ENCODE assay signal across 34 cellular contexts in genomic region chr2:97901862-97902261, GRCh38.
DNase-seq lines count a peak whose midpoint lies in the region; ATAC-seq, FAIRE-seq and TF ChIP-seq lines count a peak whose summit lies in the region.
"Had no signal": no experiment of that assay in that cellular context is flagged by ENCODE, and none has a peak within 500 bp of the region (broad histone marks: within the 10 kb centered on the region; RNA-seq: fewer than 3 reads in every experiment).

No MANE protein-coding gene starts in this region.

- CTCF ChIA-PET in IMR-90 (lab: Yijun Ruan, JAX) = no interaction called here
- CTCF ChIA-PET in K562 (lab: Yijun Ruan, JAX; ENCODE audit: low intra/inter-chr PET ratio) = no interaction called here

- peaks cover 8 to 27% of the 10 kb centered on the region in 2 experiments for H3K79me1 ChIP-seq in IMR-90 (ENCODE audit: low read depth in 1 of 2, low read length in 2 of 2)

- TF ChIP-seq POLR2A in IMR-90 (IDR thresholded peaks at IDR 0.05; ENCODE audit: low read depth, low read length) = no peak
- no peak for TF ChIP-seq POLR2A in K562 (conservative IDR thresholded peaks at IDR 0.05)

- no peak overlapping the region for H2AFZ ChIP-seq in IMR-90 (replicated peaks; ENCODE audit: low read length, poor library complexity)
- no peak overlapping the region for H2AFZ ChIP-seq in K562 (ENCODE audit: low read depth, low read length)

- H3K9me2 ChIP-seq in DOHH2 (replicated peaks; ENCODE audit: control insufficient read depth, low read length) = no peaks in the 10 kb centered on the region

- H3K9ac ChIP-seq in IMR-90 (ENCODE audit: low read depth, low read length) = no peak overlapping the region
- H3K9ac ChIP-seq in K562 (ENCODE audit: insufficient read depth in 1 of 2, low read depth in 2 of 2, low read length in 2 of 2) = no peak overlapping the region
- H3K9ac ChIP-seq: BLaER1; BLaER1 treated with 17β-estradiol and CSF1 and Interleukin-3, amounts not matched to agents 10 nM and 100 nM had no signal

- H3K9me3 ChIP-seq in DOHH2 (ENCODE audit: control insufficient read depth, insufficient read depth, low read length) (no peaks in the 10 kb centered on the region), IMR-90 (ENCODE audit: control insufficient read depth, insufficient read depth, low read length) (peaks cover 2% of the 10 kb centered on the region; the same call in 1 of the 2 replicates), K562 (replicated peaks; ENCODE audit: control insufficient read depth, insufficient read depth, low read depth, low read length) (no peaks in the 10 kb centered on the region), right cardiac atrium (ENCODE audit: control insufficient read depth, low read length) (no peaks in the 10 kb centered on the region)
- H3K9me3 ChIP-seq: A549, BE2C, Caco-2 had no signal

- H3K4me3 ChIP-seq in DOHH2 (ENCODE audit: low read length) = peak overlapping the region; percentile 10
- H3K4me3 ChIP-seq in IMR-90 (ENCODE audit: insufficient read depth, low read depth, low read length) = no peak overlapping the region
- H3K4me3 ChIP-seq in K562 = no peak overlapping the region
- H3K4me3 ChIP-seq in right cardiac atrium (ENCODE audit: low read length) = no peak overlapping the region
- H3K4me3 ChIP-seq: A549; BLaER1; BLaER1 treated with 17β-estradiol and CSF1 and Interleukin-3, amounts not matched to agents 10 nM and 100 nM had no signal

- H3F3A ChIP-seq in DOHH2 (ENCODE audit: control insufficient read depth, insufficient read depth) = peaks cover 2% of the 10 kb centered on the region; the same call in 1 of the 2 replicates

- H3K79me2 ChIP-seq in DOHH2 (ENCODE audit: control insufficient read depth, low read length) (peaks cover 17% of the 10 kb centered on the region), K562 (ENCODE audit: control insufficient read depth, insufficient read depth, low read length) (no peaks in the 10 kb centered on the region)

- H3K9me1 ChIP-seq in IMR-90 (ENCODE audit: insufficient read depth, low read length) = 0 out of 2 replicates have a peak, but pooled peaks cover 3% of the 10 kb centered on the region
- H3K9me1 ChIP-seq in K562 (ENCODE audit: control insufficient read depth, insufficient read depth, low read length) = no peaks in the 10 kb centered on the region

- H2BK15ac ChIP-seq in IMR-90 (ENCODE audit: low read depth, low read length) = no peak overlapping the region

- TF ChIP-seq CTCF in DOHH2 (IDR thresholded peaks at IDR 0.05; ENCODE audit: low read depth, low read length, poor library complexity, severe bottlenecking) = no peak
- TF ChIP-seq CTCF in IMR-90 (conservative IDR thresholded peaks at IDR 0.05; ENCODE audit: low read depth, low read length) = no peak
- TF ChIP-seq CTCF in K562 (IDR thresholded peaks at IDR 0.05 in 2 of 3, conservative IDR thresholded peaks at IDR 0.05 in 1 of 3; ENCODE audit: insufficient read depth in 2 of 3, low read depth in 1 of 3, low read length in 3 of 3) = no peak

- no peaks in the 10 kb centered on the region for H4K20me1 ChIP-seq in DOHH2 (ENCODE audit: control insufficient read depth, insufficient read depth, low read depth, low read length)
- no peaks in the 10 kb centered on the region for H4K20me1 ChIP-seq in IMR-90 (ENCODE audit: insufficient read depth, low read length)
- H4K20me1 ChIP-seq in K562 (replicated peaks; ENCODE audit: control insufficient read depth, insufficient read depth, low read length) = no peaks in the 10 kb centered on the region
- H4K20me1 ChIP-seq: BLaER1; BLaER1 treated with 17β-estradiol and CSF1 and Interleukin-3, amounts not matched to agents 10 nM and 100 nM had no signal

- H3K14ac ChIP-seq in IMR-90 (replicated peaks; ENCODE audit: low read depth, low read length) = no peak overlapping the region

- dilution Hi-C loops in IMR-90 (cut with HindIII; ENCODE audit: low sequenced_read_pairs, unreplicated experiment) = no loop called here

- H3K18ac ChIP-seq in IMR-90 (ENCODE audit: low read depth, low read length) = peak overlapping the region; percentile 78; the same call in 1 of the 2 replicates

- POLR2A ChIA-PET in IMR-90 (lab: Charles Lee; ENCODE audit: unreplicated experiment) (no interaction called here), K562 (lab: Yijun Ruan, JAX) (no interaction called here)

- no peak for ATAC-seq in IMR-90 (ENCODE audit: low read depth)
- ATAC-seq in K562 = no peak
- no peak for ATAC-seq in GM21528 (IDR thresholded peaks at IDR 0.05; ENCODE audit: low FRiP score, unreplicated experiment)
- no peak for ATAC-seq in right cardiac atrium
- ATAC-seq: A549; CD8-positive, alpha-beta T cell had no signal

- DNase-seq in GM19239 (ENCODE audit: insufficient read length, low spot score) = no peak
- DNase-seq in IMR-90 = no peak
- DNase-seq in K562 (ENCODE audit: extremely low read depth in 1 of 4, low spot score in 3 of 4) = no peak
- DNase-seq in amygdala (lab: John Stamatoyannopoulos, UW) = no peak
- no peak for DNase-seq in right cardiac atrium
- DNase-seq in HT-29 (ENCODE audit: low spot score) = no peak
- DNase-seq: 8988T; ACHN; AML-193; BE2C; C1 segment of cervical spinal cord; Caco-2; Calu3; CD4-positive, alpha-beta memory T cell; CD4-positive, alpha-beta T cell; CD4-positive, CD25-positive, alpha-beta regulatory T cell; CD8-positive, alpha-beta memory T cell; CD8-positive, alpha-beta T cell; COR-L47; DMS 273 treated with DMSO at 0.1 percent for 48 hours; DMS153; DMS53; DMS79; DMS79 treated with DMSO at 0.1 percent for 48 hours; DND-41; EL had no signal

- H2BK20ac ChIP-seq in IMR-90 (ENCODE audit: low read depth, low read length) = no peak overlapping the region

- no peak overlapping the region for H4K8ac ChIP-seq in IMR-90 (ENCODE audit: low read depth in 2 of 2, low read length in 2 of 2)

- no peak overlapping the region for H2BK120ac ChIP-seq in IMR-90 (ENCODE audit: low read depth, low read length)

- H3K4ac ChIP-seq in IMR-90 (ENCODE audit: low read depth, low read length) = no peak overlapping the region

- H3K23ac ChIP-seq in IMR-90 (ENCODE audit: low read depth, low read length) = no peak overlapping the region

- H2AK5ac ChIP-seq in IMR-90 (ENCODE audit: low read depth, low read length) = no peak overlapping the region

- no peak overlapping the region for H3K56ac ChIP-seq in IMR-90 (ENCODE audit: extremely low read depth, insufficient read depth, low read length)

- in situ Hi-C loops in IMR-90 (cut with MboI; ENCODE audit: low sequenced_read_pairs) (no loop called here), K562 (cut with MboI) (no loop called here)

- no peak overlapping the region for H2BK5ac ChIP-seq in IMR-90 (ENCODE audit: low read depth, low read length, poor library complexity, severe bottlenecking)

- peak; percentile 11 for FAIRE-seq in GM19239 (lab: Jason Lieb, UNC)
- FAIRE-seq in K562 (lab: Jason Lieb, UNC) = no peak
- FAIRE-seq: A204.1, A549 had no signal

- H3K4me1 ChIP-seq in DOHH2 (ENCODE audit: control insufficient read depth, low read length) (peaks cover 43% of the 10 kb centered on the region), IMR-90 (ENCODE audit: control insufficient read depth, insufficient read depth, low read length) (no peaks in the 10 kb centered on the region), K562 (replicated peaks in 1 of 2; ENCODE audit: control insufficient read depth in 2 of 2, insufficient read depth in 2 of 2, low read length in 2 of 2) (peaks cover 0 to 8% of the 10 kb centered on the region in 2 experiments; a peak in 3 of 5 replicates), right cardiac atrium (ENCODE audit: control insufficient read depth, insufficient read depth, low read length) (peaks cover 2% of the 10 kb centered on the region)
- H3K4me1 ChIP-seq: A549; BE2C; BLaER1; BLaER1 treated with 17β-estradiol and CSF1 and Interleukin-3, amounts not matched to agents 10 nM and 100 nM had no signal

- no peak for TF ChIP-seq RAD21 in IMR-90 (IDR thresholded peaks at IDR 0.05; ENCODE audit: low read length)
- TF ChIP-seq RAD21 in K562 (CRISPR knock-in tag; conservative IDR thresholded peaks at IDR 0.05 in 1 of 2, IDR thresholded peaks at IDR 0.05 in 1 of 2) = no peak

- H3K27me3 ChIP-seq in DOHH2 (ENCODE audit: control insufficient read depth, low read length) = no peaks in the 10 kb centered on the region
- no peaks in the 10 kb centered on the region for H3K27me3 ChIP-seq in IMR-90 (ENCODE audit: control insufficient read depth, insufficient read depth, low read length)
- no peaks in the 10 kb centered on the region for H3K27me3 ChIP-seq in K562 (ENCODE audit: control insufficient read depth in 2 of 2, insufficient read depth in 2 of 2, low read length in 2 of 2)
- H3K27me3 ChIP-seq in right cardiac atrium (ENCODE audit: control insufficient read depth, insufficient read depth) = no peaks in the 10 kb centered on the region
- H3K27me3 ChIP-seq: BE2C; BLaER1; BLaER1 treated with 17β-estradiol and CSF1 and Interleukin-3, amounts not matched to agents 10 nM and 100 nM had no signal

- H3K36me3 ChIP-seq in DOHH2 (ENCODE audit: control insufficient read depth, low read length) (peaks cover 50% of the 10 kb centered on the region), IMR-90 (ENCODE audit: control insufficient read depth, insufficient read depth, low read length) (peaks cover 4% of the 10 kb centered on the region; the same call in 1 of the 2 replicates), K562 (ENCODE audit: control insufficient read depth, insufficient read depth, low read length) (peaks cover 8% of the 10 kb centered on the region; the same call in 2 of the 3 replicates)
- H3K36me3 ChIP-seq: BE2C had no signal

- no TSS peak for BruUV-seq in IMR-90 (replicated peaks; lab: Mats Ljungman, UMichigan)
- no TSS peak for BruUV-seq in K562 (replicated peaks; lab: Mats Ljungman, UMichigan)

- H4K91ac ChIP-seq in IMR-90 (ENCODE audit: insufficient read depth, low read depth, low read length) = no peak overlapping the region

- no peak overlapping the region for H2AK9ac ChIP-seq in IMR-90 (replicated peaks; ENCODE audit: low read depth, low read length, poor library complexity)

- H3K27ac ChIP-seq in DOHH2 (ENCODE audit: low read depth, low read length) (peak overlapping the region; percentile 74), IMR-90 (ENCODE audit: insufficient read depth, low read length) (no peak overlapping the region), K562 (ENCODE audit: extremely low read depth, low read depth, low read length) (no peak overlapping the region), right cardiac atrium (ENCODE audit: low read length) (no peak overlapping the region)
- H3K27ac ChIP-seq: 22Rv1; A549; BLaER1; BLaER1 treated with 17β-estradiol and CSF1 and Interleukin-3, amounts not matched to agents 10 nM and 100 nM; C4-2B had no signal

- intact Hi-C loops in IMR-90 (cut with micrococcal nuclease) = loop anchor here (5.0 kb wide), 1 partner anchor 35 kb away; no protein-coding TSS in a partner anchor
- intact Hi-C loops in K562 (cut with micrococcal nuclease) = no loop called here
- intact Hi-C loops in right cardiac atrium (cut with DNase I) = no loop called here

- H3K4me2 ChIP-seq in DOHH2 (ENCODE audit: low read length) (peak overlapping the region; percentile 51), IMR-90 (ENCODE audit: low read depth, low read length) (no peak overlapping the region), K562 (ENCODE audit: insufficient read depth, low read length) (no peak overlapping the region)
- H3K4me2 ChIP-seq: A549; BLaER1; BLaER1 treated with 17β-estradiol and CSF1 and Interleukin-3, amounts not matched to agents 10 nM and 100 nM had no signal

- TF ChIP-seq EP300 in K562 (IDR thresholded peaks at IDR 0.05; ENCODE audit: low read length) = no peak

- H4K5ac ChIP-seq in IMR-90 (ENCODE audit: low read depth, low read length) = no peak overlapping the region
